In the genomic region with DNA sequence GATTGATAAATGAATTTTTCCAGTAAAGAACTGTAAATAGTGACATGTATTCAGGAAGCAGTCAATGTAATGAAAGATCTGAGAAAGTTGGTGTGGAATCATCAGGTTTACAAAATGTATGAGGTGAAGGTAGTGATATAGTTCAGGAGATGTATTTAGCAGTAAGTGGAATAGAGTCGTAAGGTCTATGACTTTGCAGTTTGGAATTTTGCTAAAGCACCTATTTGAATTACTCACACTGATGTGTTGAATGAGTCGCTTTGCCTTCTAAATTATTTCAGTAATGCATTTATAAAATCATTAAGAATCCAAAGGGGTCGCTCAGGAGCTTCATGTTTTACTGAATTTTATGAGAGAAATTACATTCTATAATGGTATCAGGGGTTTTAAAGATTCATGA, we compare ENCODE assay signal across 16 cellular contexts.
A peak's percentile ranks its signal among the peaks of the same experiment; 100 is the strongest.
DNase-seq lines count a peak whose midpoint lies in the region; ATAC-seq and TF ChIP-seq lines count a peak whose summit lies in the region.
"Had no signal": no experiment of that assay in that cellular context is flagged by ENCODE, and none has a peak within 500 bp of the region (broad histone marks: within the 10 kb centered on the region; RNA-seq: fewer than 3 reads in every experiment).

No MANE protein-coding gene starts in this region.

- no peak for TF ChIP-seq POLR2A in HCT116 (IDR thresholded peaks at IDR 0.05; ENCODE audit: borderline replicate concordance, extremely low read depth, insufficient read depth, insufficient read length)

- DNase-seq in HCT116 (ENCODE audit: low read depth, low spot score), result peak; percentile 6
- DNase-seq in RKO (ENCODE audit: low spot score), result peak; percentile 37
- DNase-seq in epithelial cell of proximal tubule (ENCODE audit: low read depth), result peak; percentile 2
- peak; percentile 57 for DNase-seq in renal cortical epithelial cell (ENCODE audit: low read depth)
- DNase-seq in caudate nucleus (lab: John Stamatoyannopoulos, UW), result no peak
- DNase-seq in SJCRH30, result no peak
- DNase-seq: ACHN, AML-193, H7, NCI-H1105 treated with DMSO at 0.1 percent for 48 hours, NCI-H187, NCI-H446 treated with DMSO at 0.1 percent for 48 hours, NCI-H748 treated with DMSO at 0.1 percent for 48 hours, Right ventricle myocardium superior had no signal

- no peaks in the 10 kb centered on the region for H3K9me2 ChIP-seq in HCT116 (ENCODE audit: insufficient read depth)

- H4K20me1 ChIP-seq in HCT116 (ENCODE audit: insufficient read depth), result no peaks in the 10 kb centered on the region

- intact Hi-C loops in HCT116 (cut with micrococcal nuclease), result no loop called here

- no peaks in the 10 kb centered on the region for H3K27me3 ChIP-seq in HCT116 (ENCODE audit: insufficient read depth, low read length)
- no peaks in the 10 kb centered on the region for H3K27me3 ChIP-seq in SJCRH30

- POLR2A ChIA-PET in HCT116 (lab: Charles Lee), result no interaction called here

- no peak; the same call in 1 of the 2 replicates for ATAC-seq in HCT116
- no peak for ATAC-seq in GM21737 (IDR thresholded peaks at IDR 0.05; ENCODE audit: unreplicated experiment)

- TF ChIP-seq CTCF in HCT116 (IDR thresholded peaks at IDR 0.05 in 2 of 3, conservative IDR thresholded peaks at IDR 0.05 in 1 of 3; ENCODE audit: borderline replicate concordance in 1 of 3, insufficient read depth in 1 of 3, low read depth in 2 of 3, low read length in 2 of 3) (no peak), epithelial cell of proximal tubule (conservative IDR thresholded peaks at IDR 0.05; ENCODE audit: low read depth, low read length) (no peak)

- no peak overlapping the region for H2AFZ ChIP-seq in HCT116 (ENCODE audit: low read depth, low read length, poor library complexity, severe bottlenecking)

- H3K9me3 ChIP-seq in HCT116 (ENCODE audit: control insufficient read depth in 1 of 2, insufficient read depth in 1 of 2, low read depth in 1 of 2, low read length in 2 of 2) (no peaks in the 10 kb centered on the region), SJCRH30 (replicated peaks) (no peaks in the 10 kb centered on the region)

- no peak overlapping the region for H3K4me2 ChIP-seq in HCT116 (ENCODE audit: low read length)
- H3K4me2 ChIP-seq: KMS-11 had no signal

- H3K4me1 ChIP-seq in HCT116 (ENCODE audit: control insufficient read depth in 1 of 2, insufficient read depth in 2 of 2, low read length in 2 of 2) (0 out of 4 replicates have a peak, but pooled peaks cover 0 to 3% of the 10 kb centered on the region in 2 experiments), SJCRH30 (no peaks in the 10 kb centered on the region)

- RAD21 ChIA-PET in HCT116 (lab: Charles Lee; ENCODE audit: low non-redundant PET in 1 of 2, low total read pairs in 2 of 2, uncharacterized antibody in 2 of 2, unreplicated experiment in 2 of 2), result no interaction called here

- no peak overlapping the region for H3K27ac ChIP-seq in HCT116 (ENCODE audit: low read depth, low read length)
- no peak overlapping the region for H3K27ac ChIP-seq in caudate nucleus (ENCODE audit: low read depth, low read length)
- H3K27ac ChIP-seq in SJCRH30, result no peak overlapping the region
- H3K27ac ChIP-seq: KMS-11 had no signal

- H3K36me3 ChIP-seq in HCT116 (ENCODE audit: control insufficient read depth in 1 of 2, insufficient read depth in 2 of 2, low read length in 2 of 2) (no peaks in the 10 kb centered on the region), SJCRH30 (no peaks in the 10 kb centered on the region)

- BruUV-seq in HCT116 (replicated peaks; lab: Mats Ljungman, UMichigan), result no TSS peak

- no peak for TF ChIP-seq RAD21 in HCT116 (IDR thresholded peaks at IDR 0.05; ENCODE audit: low read depth)

- H3K79me2 ChIP-seq in HCT116 (ENCODE audit: insufficient read depth, low read length), result no peaks in the 10 kb centered on the region

- H3K4me3 ChIP-seq in HCT116 (replicated peaks in 1 of 2; ENCODE audit: low read depth in 1 of 2, low read length in 2 of 2) (no peak overlapping the region), epithelial cell of proximal tubule (ENCODE audit: low read depth, low read length) (no peak overlapping the region), SJCRH30 (no peak overlapping the region)

- CTCF ChIA-PET in HCT116 (lab: Charles Lee), result no interaction called here

- H3K9ac ChIP-seq in HCT116 (ENCODE audit: low read length), result no peak overlapping the region
- H3K9ac ChIP-seq: KMS-11 had no signal

TF ChIP-seq in HCT116, 20 proteins besides CTCF, POLR2A, EP300 and RAD21:
- TF ChIP-seq SIN3A (IDR thresholded peaks at IDR 0.05; ENCODE audit: low read depth) (no peak), FOSL1 (IDR thresholded peaks at IDR 0.05; ENCODE audit: low read depth) (peak; percentile 30; the same call in 1 of the 2 replicates)

Comparison
In these comparisons a context has a peak if more than half of its experiments do, and no peak if none do; other contexts are left out.
1. DNase-seq: peak in HCT116 (single experiment), RKO (single experiment), epithelial cell of proximal tubule (single experiment) and renal cortical epithelial cell (single experiment); none in caudate nucleus (0 of 61) and SJCRH30 (0 of 2).